1 cellular context compared by ENCODE assay signal in the genomic region with DNA sequence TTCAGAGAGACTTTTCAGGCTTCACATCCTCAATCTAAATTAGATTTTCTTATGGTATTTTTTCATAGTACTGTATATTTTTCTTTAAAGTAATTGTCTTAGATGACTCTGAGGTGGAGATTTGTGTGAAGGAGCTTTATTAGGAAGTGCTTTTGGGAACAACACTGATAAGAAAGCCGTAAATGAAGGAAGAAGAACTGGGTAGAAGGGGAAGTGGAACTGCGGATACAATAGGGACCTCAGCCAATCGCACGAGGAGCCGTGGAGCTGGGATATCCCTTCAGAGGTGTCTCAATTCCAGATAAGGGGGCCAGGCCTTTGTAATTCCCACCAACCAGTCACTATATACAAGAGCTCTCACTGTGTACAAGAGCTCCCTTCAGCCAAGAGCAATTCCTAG.
TF ChIP-seq lines count a peak whose summit lies in the region.

No MANE protein-coding gene starts in this region.

TF ChIP-seq in GM12878, 131 proteins besides CTCF, POLR2A, EP300 and RAD21:
- TF ChIP-seq STAT3 (IDR thresholded peaks at IDR 0.05; ENCODE audit: low read depth, low read length) (no peak), SPI1 (IDR thresholded peaks at IDR 0.05; ENCODE audit: borderline replicate concordance, insufficient read depth, low read depth, low read length) (peak; percentile 66; the same call in 1 of the 2 replicates)
